31 cellular contexts compared by ENCODE assay signal in the genomic region with DNA sequence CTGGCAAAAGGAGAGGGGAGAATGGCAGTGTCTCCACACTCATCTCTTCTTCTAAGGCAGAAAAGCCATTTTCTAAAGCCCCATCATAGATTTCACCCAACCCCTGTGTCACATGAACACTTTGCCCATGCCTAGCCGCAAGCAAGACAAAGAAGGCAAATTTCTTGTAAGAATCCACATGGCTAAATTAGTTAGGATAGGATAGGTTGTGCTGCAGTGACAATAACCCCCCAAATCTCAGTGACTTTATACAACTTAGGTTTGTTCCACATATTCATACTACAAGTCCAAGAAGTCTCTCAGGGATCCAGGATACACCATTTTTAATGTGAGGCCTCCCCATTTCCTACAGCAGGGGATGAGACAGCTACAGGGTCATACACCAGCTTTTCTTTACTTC. TPM values are rescaled to one million over a fixed set of nuclear protein-coding genes. Genes with fewer than 3 reads are reported as not detected.
DNase-seq lines count a peak whose midpoint lies in the region; ATAC-seq, FAIRE-seq and TF ChIP-seq lines count a peak whose summit lies in the region.
"Had no signal": no experiment of that assay in that cellular context is flagged by ENCODE, and none has a peak within 500 bp of the region (broad histone marks: within the 10 kb centered on the region; RNA-seq: fewer than 3 reads in every experiment).

No MANE protein-coding gene starts in this region.

- WGBS in HepG2 (ENCODE audit: low lambda C conversion rate) = 30% methylated on average over 1 of the region's 1 CpG
- WGBS in right lobe of liver (ENCODE audit: insufficient coverage, low coverage, low lambda C conversion rate, missing lambda C conversion rate) = 80% methylated on average over 1 of the region's 1 CpG
- WGBS in K562 (ENCODE audit: insufficient coverage, low coverage, missing lambda C conversion rate) = 0% methylated on average over 1 of the region's 1 CpG

- H3K9me3 ChIP-seq in HepG2 (ENCODE audit: low read length) (no peaks in the 10 kb centered on the region), right lobe of liver (no peaks in the 10 kb centered on the region), K562 (replicated peaks; ENCODE audit: control insufficient read depth, insufficient read depth, low read depth, low read length) (no peaks in the 10 kb centered on the region)
- H3K9me3 ChIP-seq: BE2C, BLaER1, Caco-2 had no signal

- no peak for TF ChIP-seq RAD21 in HepG2 (CRISPR knock-in tag; IDR thresholded peaks at IDR 0.05)
- TF ChIP-seq RAD21 in K562 (CRISPR knock-in tag; conservative IDR thresholded peaks at IDR 0.05 in 1 of 2, IDR thresholded peaks at IDR 0.05 in 1 of 2) = no peak

- no peaks in the 10 kb centered on the region for H3K9me1 ChIP-seq in K562 (ENCODE audit: control insufficient read depth, insufficient read depth, low read length)

- no peak for FAIRE-seq in HepG2 (lab: Jason Lieb, UNC)
- FAIRE-seq in K562 (lab: Jason Lieb, UNC) = no peak
- FAIRE-seq: A204.1, A549, D721Med had no signal

- no TSS peak for BruUV-seq in HepG2 (replicated peaks; lab: Mats Ljungman, UMichigan)
- no TSS peak for BruUV-seq in K562 (replicated peaks; lab: Mats Ljungman, UMichigan)

- H3K36me3 ChIP-seq in HepG2 (replicated peaks in 1 of 2; ENCODE audit: control insufficient read depth in 1 of 2, insufficient read depth in 2 of 2, low read length in 2 of 2) (no peaks in the 10 kb centered on the region), right lobe of liver (no peaks in the 10 kb centered on the region), K562 (ENCODE audit: control insufficient read depth, insufficient read depth, low read length) (no peaks in the 10 kb centered on the region)
- H3K36me3 ChIP-seq: BE2C; BLaER1; BLaER1 treated with 17β-estradiol and CSF1 and Interleukin-3, amounts not matched to agents 10 nM and 100 nM had no signal

- H4K20me1 ChIP-seq in HepG2 (ENCODE audit: insufficient read depth, low read length) = no peaks in the 10 kb centered on the region
- no peaks in the 10 kb centered on the region for H4K20me1 ChIP-seq in K562 (replicated peaks; ENCODE audit: control insufficient read depth, insufficient read depth, low read length)
- H4K20me1 ChIP-seq: BLaER1; BLaER1 treated with 17β-estradiol and CSF1 and Interleukin-3, amounts not matched to agents 10 nM and 100 nM had no signal

- H3K27me3 ChIP-seq in HepG2 (ENCODE audit: control insufficient read depth in 1 of 2, insufficient read depth in 2 of 2, low read length in 2 of 2) = no peaks in the 10 kb centered on the region; a peak in 3 of 5 replicates
- no peaks in the 10 kb centered on the region for H3K27me3 ChIP-seq in right lobe of liver
- H3K27me3 ChIP-seq in K562 (ENCODE audit: control insufficient read depth in 2 of 2, insufficient read depth in 2 of 2, low read length in 2 of 2) = peaks cover 16 to 20% of the 10 kb centered on the region in 2 experiments
- H3K27me3 ChIP-seq: BE2C; BLaER1; BLaER1 treated with 17β-estradiol and CSF1 and Interleukin-3, amounts not matched to agents 10 nM and 100 nM had no signal

- TF ChIP-seq EP300 in HepG2 (IDR thresholded peaks at IDR 0.05; ENCODE audit: low read depth in 2 of 2, low read length in 2 of 2) (no peak), HepG2 (CRISPR knock-in tag; IDR thresholded peaks at IDR 0.05; ENCODE audit: borderline replicate concordance) (no peak), K562 (IDR thresholded peaks at IDR 0.05; ENCODE audit: low read length) (no peak)

- ATAC-seq in HepG2 (no peak), right lobe of liver (no peak), K562 (no peak)
- ATAC-seq: A549; CD8-positive, alpha-beta T cell had no signal

- TF ChIP-seq CTCF in HepG2 (CRISPR knock-in tag; IDR thresholded peaks at IDR 0.05) = no peak
- no peak for TF ChIP-seq CTCF in right lobe of liver (IDR thresholded peaks at IDR 0.05)
- TF ChIP-seq CTCF in K562 (IDR thresholded peaks at IDR 0.05 in 2 of 3, conservative IDR thresholded peaks at IDR 0.05 in 1 of 3; ENCODE audit: insufficient read depth in 2 of 3, low read depth in 1 of 3, low read length in 3 of 3) = no peak

- POLR2A ChIA-PET in HepG2 (lab: Yijun Ruan, JAX) (no interaction called here), K562 (lab: Yijun Ruan, JAX) (no interaction called here)

- H3K4me3 ChIP-seq in HepG2 (replicated peaks in 1 of 3; ENCODE audit: insufficient read depth in 1 of 3, low read depth in 2 of 3, low read length in 3 of 3) (no peak overlapping the region), right lobe of liver (no peak overlapping the region), K562 (no peak overlapping the region)
- H3K4me3 ChIP-seq: A549; BLaER1; BLaER1 treated with 17β-estradiol and CSF1 and Interleukin-3, amounts not matched to agents 10 nM and 100 nM had no signal

- H2AFZ ChIP-seq in HepG2 (ENCODE audit: low read length) = no peak overlapping the region
- H2AFZ ChIP-seq in K562 (ENCODE audit: low read depth, low read length) = no peak overlapping the region

- H3K4me1 ChIP-seq in HepG2 (ENCODE audit: insufficient read depth, low read length) (no peaks in the 10 kb centered on the region), right lobe of liver (no peaks in the 10 kb centered on the region), K562 (replicated peaks in 1 of 2; ENCODE audit: control insufficient read depth in 2 of 2, insufficient read depth in 2 of 2, low read length in 2 of 2) (no peaks in the 10 kb centered on the region)
- H3K4me1 ChIP-seq: A549; BE2C; BLaER1; BLaER1 treated with 17β-estradiol and CSF1 and Interleukin-3, amounts not matched to agents 10 nM and 100 nM; Caco-2 had no signal

- in situ Hi-C loops in HepG2 (cut with HindIII; ENCODE audit: extremely low pct_ligation_motif_present, low pct_unique_long_range_greater_than_20kb) (no loop called here), K562 (cut with MboI) (no loop called here)

- intact Hi-C loops in HepG2 (cut with micrococcal nuclease; ENCODE audit: unreplicated experiment) (no loop called here), right lobe of liver (cut with DNase I) (no loop called here), K562 (cut with micrococcal nuclease) (no loop called here)

- DNase-seq in HepG2 (ENCODE audit: low spot score) (no peak), right lobe of liver (no peak), K562 (ENCODE audit: extremely low read depth in 1 of 4, low spot score in 3 of 4) (no peak), kidney glomerular epithelial cell (lab: John Stamatoyannopoulos, UW) (no peak)
- DNase-seq: 8988T; ACHN; AML-193; BE2C; C1 segment of cervical spinal cord; Caco-2; Calu3; CD4-positive, alpha-beta memory T cell; CD4-positive, alpha-beta T cell; CD4-positive, CD25-positive, alpha-beta regulatory T cell; CD8-positive, alpha-beta memory T cell; CD8-positive, alpha-beta T cell; COR-L47; DMS 273 treated with DMSO at 0.1 percent for 48 hours; DMS153; DMS53; DMS79; DMS79 treated with DMSO at 0.1 percent for 48 hours; DND-41; EL had no signal

- H3K4me2 ChIP-seq in HepG2 (ENCODE audit: low read depth, low read length) (no peak overlapping the region), K562 (ENCODE audit: insufficient read depth, low read length) (no peak overlapping the region)
- H3K4me2 ChIP-seq: A549; BLaER1; BLaER1 treated with 17β-estradiol and CSF1 and Interleukin-3, amounts not matched to agents 10 nM and 100 nM had no signal

- no peak for TF ChIP-seq POLR2A in HepG2 (IDR thresholded peaks at IDR 0.05; ENCODE audit: insufficient read depth in 1 of 2, low read depth in 2 of 2, low read length in 2 of 2)
- no peak for TF ChIP-seq POLR2A in right lobe of liver (IDR thresholded peaks at IDR 0.05)
- TF ChIP-seq POLR2A in K562 (conservative IDR thresholded peaks at IDR 0.05) = no peak

- no peaks in the 10 kb centered on the region for H3K79me2 ChIP-seq in HepG2 (ENCODE audit: insufficient read depth, low read length)
- no peaks in the 10 kb centered on the region for H3K79me2 ChIP-seq in K562 (ENCODE audit: control insufficient read depth, insufficient read depth, low read length)

- H3K9ac ChIP-seq in HepG2 (ENCODE audit: insufficient read depth, low read depth, low read length) = no peak overlapping the region
- no peak overlapping the region for H3K9ac ChIP-seq in K562 (ENCODE audit: insufficient read depth in 1 of 2, low read depth in 2 of 2, low read length in 2 of 2)
- H3K9ac ChIP-seq: BLaER1; BLaER1 treated with 17β-estradiol and CSF1 and Interleukin-3, amounts not matched to agents 10 nM and 100 nM had no signal

- CTCF ChIA-PET in HepG2 (lab: Yijun Ruan, JAX; ENCODE audit: low intra/inter-chr PET ratio, low total read pairs) = no interaction called here
- CTCF ChIA-PET in K562 (lab: Yijun Ruan, JAX; ENCODE audit: low intra/inter-chr PET ratio) = no interaction called here

- no peak overlapping the region for H3K27ac ChIP-seq in HepG2 (ENCODE audit: extremely low read length, insufficient read depth, low read length)
- no peak overlapping the region for H3K27ac ChIP-seq in right lobe of liver
- no peak overlapping the region for H3K27ac ChIP-seq in K562 (ENCODE audit: extremely low read depth, low read depth, low read length)
- H3K27ac ChIP-seq: 22Rv1; A549; BLaER1; BLaER1 treated with 17β-estradiol and CSF1 and Interleukin-3, amounts not matched to agents 10 nM and 100 nM; C4-2B had no signal

RNA-seq across cellular contexts. Expression of gene MIS18A, which starts 40.8 kb away (rescaled TPM):
- total RNA-seq in HepG2 (2016; rRNA removed; fragmentation: Illumina TruSeq; extraction: Trizol) = 41.4 and 58.3 TPM in 2 replicates
- total RNA-seq in HepG2 (2016; cell fraction: cytosol; rRNA removed; fragmentation: Illumina TruSeq; extraction: Trizol; ENCODE audit: low read depth) = 7.4 and 7.8 TPM in 2 replicates
- 40.8 and 61.3 TPM in 2 replicates for total RNA-seq in HepG2 (2016; cell fraction: insoluble cytoplasmic fraction; rRNA removed; fragmentation: Illumina TruSeq; extraction: Trizol)
- total RNA-seq in HepG2 (2016; cell fraction: membrane; rRNA removed; fragmentation: Illumina TruSeq; extraction: Trizol) = 19.3 and 20.0 TPM in 2 replicates
- total RNA-seq in HepG2 (2016; cell fraction: nucleus; rRNA removed; fragmentation: Illumina TruSeq; extraction: Trizol) = 14.1 and 15.8 TPM in 2 replicates
- 5.8 and 11.2 TPM in 2 replicates for polyA plus RNA-seq in HepG2 (2011; rRNA removed)
- polyA plus RNA-seq in HepG2 (2011; cell fraction: cytosol; rRNA removed) = 8.6 and 12.2 TPM in 2 replicates
- polyA plus RNA-seq in HepG2 (2011; cell fraction: nucleus; rRNA removed) = 2.3 and 2.5 TPM in 2 replicates
- polyA plus RNA-seq in HepG2 (2012) = 7.5 and 12.7 TPM in 2 replicates
- 7.4 and 7.6 TPM in 2 replicates for polyA plus RNA-seq in HepG2 (2016; cell fraction: cytosol; fragmentation: Illumina TruSeq; extraction: Trizol; ENCODE audit: low read depth)
- polyA plus RNA-seq in HepG2 (2016; cell fraction: insoluble cytoplasmic fraction; fragmentation: Illumina TruSeq; extraction: Trizol; ENCODE audit: low read depth) = 70.0 and 79.3 TPM in 2 replicates
- polyA plus RNA-seq in HepG2 (2016; cell fraction: membrane; fragmentation: Illumina TruSeq; extraction: Trizol; ENCODE audit: low read depth) = 16.0 and 16.2 TPM in 2 replicates
- 29.4 and 31.6 TPM in 2 replicates for polyA plus RNA-seq in HepG2 (2016; cell fraction: nucleus; fragmentation: Illumina TruSeq; extraction: Trizol; ENCODE audit: insufficient read depth, low read depth)
- 2.9 and 4.2 TPM in 2 replicates for polyA minus RNA-seq in HepG2 (2011; rRNA and poly(A)+ RNA removed; ENCODE audit: low replicate concordance)
- 3.0 and 4.8 TPM in 2 replicates for polyA minus RNA-seq in HepG2 (2011; cell fraction: cytosol; rRNA and poly(A)+ RNA removed)
- polyA minus RNA-seq in HepG2 (2011; cell fraction: nucleus; rRNA and poly(A)+ RNA removed) = 2.1 and 4.4 TPM in 2 replicates
- 1 to 10 TPM; 1.2 to 5.1 (median 2.4) TPM for total RNA-seq in right lobe of liver
- total RNA-seq in K562 (2011; cell fraction: chromatin; rRNA removed; ENCODE audit: low replicate concordance) = 4.4 and 8.3 TPM in 2 replicates
- 6.5 and 6.6 TPM in 2 replicates for total RNA-seq in K562 (2011; cell fraction: nucleolus; rRNA removed)
- 9.5 and 9.8 TPM in 2 replicates for total RNA-seq in K562 (2011; cell fraction: nucleoplasm; rRNA removed)
- 48.2 and 62.1 TPM in 2 replicates for total RNA-seq in K562 (2014; rRNA removed)
- 60.5 and 69.1 TPM in 2 replicates for total RNA-seq in K562 (2014; rRNA removed; fragmentation: Illumina TruSeq; extraction: Trizol)
- 58.6 and 63.6 TPM in 2 replicates for total RNA-seq in K562 (2015; rRNA removed; fragmentation: Illumina TruSeq; extraction: Trizol)
- total RNA-seq in K562 (2021) = 58.1 and 60.3 TPM in 2 replicates
- polyA plus RNA-seq in K562 (2011; rRNA removed) = 43.2 and 55.8 TPM in 2 replicates
- 30.9 and 35.9 TPM in 2 replicates for polyA plus RNA-seq in K562 (2011; cell fraction: cytosol; rRNA removed)
- 11.8 and 12.4 TPM in 2 replicates for polyA plus RNA-seq in K562 (2011; cell fraction: nucleus; rRNA removed)
- polyA plus RNA-seq in K562 (2012) = 44.9 and 67.5 TPM in 2 replicates
- polyA plus RNA-seq in K562 (2014; fragmentation: Illumina TruSeq; extraction: Trizol) = 65.9 and 73.3 TPM in 2 replicates
- polyA plus RNA-seq in K562 (2014; fragmentation: Nextera tagmentation; extraction: Ambion mirVana) = 10 to 100 TPM; 17.7 to 34.2 TPM
- polyA plus RNA-seq in K562 (2014; rRNA removed) = 75.3 and 83.0 TPM in 2 replicates
- polyA minus RNA-seq in K562 (2011; rRNA and poly(A)+ RNA removed) = 18.4 and 20.9 TPM in 2 replicates
- polyA minus RNA-seq in K562 (2011; cell fraction: cytosol; rRNA and poly(A)+ RNA removed) = 8.6 and 13.6 TPM in 2 replicates
- 4.0 and 5.2 TPM in 2 replicates for polyA minus RNA-seq in K562 (2011; cell fraction: nucleus; rRNA and poly(A)+ RNA removed)

Comparison
In these comparisons a context has a peak if more than half of its experiments do, and no peak if none do; other contexts are left out.
1. Of the 241 proteins assayed by ChIP-seq in both HepG2 and K562: peak only in HepG2: none; only in K562: none; in both: ZNF12; in neither: 240.